1 cellular context compared by ENCODE assay signal in the genomic region with DNA sequence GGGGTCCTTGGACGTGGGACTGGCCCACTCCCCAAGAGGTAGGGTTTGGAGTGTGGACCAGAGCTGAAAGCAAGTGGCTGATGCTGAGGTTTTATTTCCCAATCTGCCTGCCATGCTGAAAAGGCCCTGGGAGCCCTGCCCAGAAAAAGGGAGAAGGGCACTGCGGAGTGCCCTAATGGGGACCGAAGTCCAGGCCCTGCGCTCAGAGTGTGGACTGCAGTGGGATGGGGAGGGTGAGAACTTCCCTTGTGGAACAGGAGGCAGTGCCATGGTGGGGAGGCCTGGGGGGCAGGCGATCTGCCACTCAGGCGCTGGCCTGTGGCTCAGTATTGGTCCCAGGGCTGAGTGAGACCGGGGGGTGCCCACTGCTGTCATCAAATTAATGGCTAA.
A peak's percentile ranks its signal among the peaks of the same experiment; 100 is the strongest.
TF ChIP-seq lines count a peak whose summit lies in the region.

No MANE protein-coding gene starts in this region.

TF ChIP-seq in HepG2, 621 proteins besides CTCF, POLR2A, EP300 and RAD21:
- TF ChIP-seq HNF4A (CRISPR knock-in tag; IDR thresholded peaks at IDR 0.05): peak; percentile 39; the same call in 1 of the 2 replicates
- TF ChIP-seq CREB1 (IDR thresholded peaks at IDR 0.05): no peak
- TF ChIP-seq CREB1 (CRISPR knock-in tag; IDR thresholded peaks at IDR 0.05): no peak
- TF ChIP-seq ZFY (CRISPR knock-in tag; IDR thresholded peaks at IDR 0.05): no peak
- TF ChIP-seq ZNF530 (CRISPR knock-in tag; IDR thresholded peaks at IDR 0.05; ENCODE audit: low read depth): no peak
- TF ChIP-seq ZSCAN29 (CRISPR knock-in tag; conservative IDR thresholded peaks at IDR 0.05): no peak
- TF ChIP-seq FOXA3 (CRISPR knock-in tag; IDR thresholded peaks at IDR 0.05): no peak
- TF ChIP-seq FOSL2 (CRISPR knock-in tag; IDR thresholded peaks at IDR 0.05): no peak
- 0 out of 2 replicates have a peak, but pooled peaks have one; percentile 61 for TF ChIP-seq ZNF891 (CRISPR knock-in tag; IDR thresholded peaks at IDR 0.05)
- no peak for TF ChIP-seq ZNF672 (CRISPR knock-in tag; IDR thresholded peaks at IDR 0.05)
- peak; percentile 59; the same call in 1 of the 2 replicates for TF ChIP-seq HNRNPL (IDR thresholded peaks at IDR 0.05; ENCODE audit: low read depth, low read length)
- TF ChIP-seq CEBPB (IDR thresholded peaks at IDR 0.05; ENCODE audit: borderline replicate concordance, low read depth, low read length): 0 out of 2 replicates have a peak, but pooled peaks have one; percentile 10
- TF ChIP-seq, protein P1, sequence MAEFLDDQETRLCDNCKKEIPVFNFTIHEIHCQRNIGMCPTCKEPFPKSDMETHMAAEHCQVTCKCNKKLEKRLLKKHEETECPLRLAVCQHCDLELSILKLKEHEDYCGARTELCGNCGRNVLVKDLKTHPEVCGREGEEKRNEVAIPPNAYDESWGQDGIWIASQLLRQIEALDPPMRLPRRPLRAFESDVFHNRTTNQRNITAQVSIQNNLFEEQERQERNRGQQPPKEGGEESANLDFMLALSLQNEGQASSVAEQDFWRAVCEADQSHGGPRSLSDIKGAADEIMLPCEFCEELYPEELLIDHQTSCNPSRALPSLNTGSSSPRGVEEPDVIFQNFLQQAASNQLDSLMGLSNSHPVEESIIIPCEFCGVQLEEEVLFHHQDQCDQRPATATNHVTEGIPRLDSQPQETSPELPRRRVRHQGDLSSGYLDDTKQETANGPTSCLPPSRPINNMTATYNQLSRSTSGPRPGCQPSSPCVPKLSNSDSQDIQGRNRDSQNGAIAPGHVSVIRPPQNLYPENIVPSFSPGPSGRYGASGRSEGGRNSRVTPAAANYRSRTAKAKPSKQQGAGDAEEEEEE (CRISPR knock-in tag; IDR thresholded peaks at IDR 0.05; ENCODE audit: borderline replicate concordance): no peak
- TF ChIP-seq HNF4G (IDR thresholded peaks at IDR 0.05; ENCODE audit: borderline replicate concordance, low read depth, low read length): 0 out of 2 replicates have a peak, but pooled peaks have one; percentile 13
- TF ChIP-seq HNF4G (CRISPR knock-in tag; IDR thresholded peaks at IDR 0.05; ENCODE audit: borderline replicate concordance, low read depth): no peak
- no peak for TF ChIP-seq FOXM1 (CRISPR knock-in tag; IDR thresholded peaks at IDR 0.05)
- no peak for TF ChIP-seq ZNF501 (CRISPR knock-in tag; IDR thresholded peaks at IDR 0.05)
- no peak for TF ChIP-seq MAFF (IDR thresholded peaks at IDR 0.05; ENCODE audit: low read depth, low read length)
- no peak for TF ChIP-seq ZNF713 (CRISPR knock-in tag; IDR thresholded peaks at IDR 0.05)
- no peak for TF ChIP-seq FLYWCH1 (CRISPR knock-in tag; IDR thresholded peaks at IDR 0.05)
- TF ChIP-seq, protein P2, sequence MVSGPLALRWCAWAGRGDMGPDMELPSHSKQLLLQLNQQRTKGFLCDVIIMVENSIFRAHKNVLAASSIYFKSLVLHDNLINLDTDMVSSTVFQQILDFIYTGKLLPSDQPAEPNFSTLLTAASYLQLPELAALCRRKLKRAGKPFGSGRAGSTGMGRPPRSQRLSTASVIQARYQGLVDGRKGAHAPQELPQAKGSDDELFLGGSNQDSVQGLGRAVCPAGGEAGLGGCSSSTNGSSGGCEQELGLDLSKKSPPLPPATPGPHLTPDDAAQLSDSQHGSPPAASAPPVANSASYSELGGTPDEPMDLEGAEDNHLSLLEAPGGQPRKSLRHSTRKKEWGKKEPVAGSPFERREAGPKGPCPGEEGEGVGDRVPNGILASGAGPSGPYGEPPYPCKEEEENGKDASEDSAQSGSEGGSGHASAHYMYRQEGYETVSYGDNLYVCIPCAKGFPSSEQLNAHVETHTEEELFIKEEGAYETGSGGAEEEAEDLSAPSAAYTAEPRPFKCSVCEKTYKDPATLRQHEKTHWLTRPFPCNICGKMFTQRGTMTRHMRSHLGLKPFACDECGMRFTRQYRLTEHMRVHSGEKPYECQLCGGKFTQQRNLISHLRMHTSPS (CRISPR knock-in tag; IDR thresholded peaks at IDR 0.05; ENCODE audit: low read depth): peak; percentile 52; the same call in 1 of the 2 replicates
TF ChIP-seq in HepG2: peak in this region for 6.
